In the genomic region with DNA sequence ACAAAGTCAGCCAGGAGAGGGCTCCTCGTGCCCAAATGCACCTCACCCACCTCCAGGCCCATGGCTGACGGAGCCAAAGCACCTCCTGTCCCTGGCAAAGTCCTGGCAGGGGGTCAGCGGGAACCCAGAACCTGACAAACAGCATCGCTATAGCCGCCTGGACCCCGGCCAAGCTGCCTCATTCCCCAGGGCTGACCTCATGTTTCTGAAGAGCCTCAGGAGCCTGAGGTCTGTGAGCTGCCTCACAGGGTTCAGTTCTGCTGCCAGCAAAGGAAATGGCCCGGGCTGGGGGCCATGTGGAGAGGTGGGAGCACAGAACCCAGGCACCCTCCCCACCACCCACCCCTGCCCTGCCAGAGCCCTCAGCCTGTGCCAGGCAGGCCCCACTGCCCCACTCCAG, we compare ENCODE assay signal across 12 cellular contexts. TPM values are rescaled to one million over a fixed set of nuclear protein-coding genes. Genes with fewer than 3 reads are reported as not detected.
A peak's percentile ranks its signal among the peaks of the same experiment; 100 is the strongest.
DNase-seq lines count a peak whose midpoint lies in the region; ATAC-seq and TF ChIP-seq lines count a peak whose summit lies in the region.
"Had no signal": no experiment of that assay in that cellular context is flagged by ENCODE, and none has a peak within 500 bp of the region (broad histone marks: within the 10 kb centered on the region; RNA-seq: fewer than 3 reads in every experiment).

No MANE protein-coding gene starts in this region.

- peaks cover 0 to 2% of the 10 kb centered on the region in 2 donors for H3K4me1 ChIP-seq in aorta (ENCODE audit: control insufficient read depth in 1 of 2, insufficient read depth in 2 of 2, low read length in 2 of 2)
- H3K4me1 ChIP-seq: parathyroid adenoma had no signal

- no peaks in the 10 kb centered on the region for H3K36me3 ChIP-seq in aorta (ENCODE audit: control insufficient read depth in 1 of 2, insufficient read depth in 2 of 2, low read length in 1 of 2)

- no peaks in the 10 kb centered on the region for H3K9me3 ChIP-seq in aorta (ENCODE audit: control insufficient read depth, low read length)

- DNase-seq in SHP77 (lab: John Stamatoyannopoulos, UW) = peak; percentile 19 to 20
- no peak for DNase-seq in SHP77 treated with DMSO at 0.1 percent for 48 hours (lab: John Stamatoyannopoulos, UW)
- DNase-seq in astrocyte of the spinal cord (ENCODE audit: low read depth, low spot score) = peak; percentile 81
- DNase-seq in kidney tubule cell (ENCODE audit: low spot score) = peak; percentile 92
- peak; percentile 91 to 96 for DNase-seq in aorta
- no peak for DNase-seq in HT-29 (ENCODE audit: low spot score)
- no peak for DNase-seq in activated T-cell treated with anti-CD3 and anti-CD28 coated beads, Interleukin-2, amount 50 U/mL, for 48 hours
- DNase-seq: effector memory CD4-positive, alpha-beta T cell; KBM-7 had no signal

- peak; percentile 42 for ATAC-seq in aorta (ENCODE audit: low FRiP score)
- ATAC-seq in HG03139 (IDR thresholded peaks at IDR 0.05; ENCODE audit: unreplicated experiment) = no peak
- ATAC-seq: activated CD4-positive, CD25-positive, alpha-beta regulatory T cell treated with anti-CD3 and anti-CD28 coated beads, Interleukin-2, amount 50 U/mL, for 24 hours had no signal

- peak overlapping the region; percentile 77 to 91 for H3K27ac ChIP-seq in aorta (ENCODE audit: low read depth in 1 of 2, low read length in 2 of 2)
- H3K27ac ChIP-seq: parathyroid adenoma had no signal

- intact Hi-C loops in aorta (cut with DNase I) = loop anchor here (5.0 to 10.0 kb wide), 3 partner anchors 68 to 271 kb away; partner anchors contain the start of gene CACUL1 (in 1 of the 2)

- H3K4me3 ChIP-seq in astrocyte of the spinal cord (ENCODE audit: low read depth, low read length) (no peak overlapping the region), aorta (ENCODE audit: low read length in 2 of 2) (no peak overlapping the region)

- WGBS in aorta, 2 donors = 3 to 6% methylated on average over 7 of the region's 7 CpGs

- H3K27me3 ChIP-seq in aorta (ENCODE audit: control insufficient read depth in 1 of 2, insufficient read depth in 2 of 2, low read length in 1 of 2) = no peaks in the 10 kb centered on the region

- in situ Hi-C loops in astrocyte of the spinal cord (cut with HindIII; ENCODE audit: low sequenced_read_pairs) = no loop called here

- TF ChIP-seq CTCF in astrocyte of the spinal cord (IDR thresholded peaks at IDR 0.05; ENCODE audit: low read depth, low read length) = no peak

RNA-seq across cellular contexts. Expression of gene NANOS1, which starts 4.2 kb away (rescaled TPM):
- 1 to 10 TPM; 1.4 to 1.9 TPM for total RNA-seq in aorta
- 1 to 10 TPM; 1.0 to 1.3 TPM for polyA plus RNA-seq in aorta
- 3.1 and 4.8 TPM in 2 replicates for total RNA-seq in HT-29 (2014; rRNA removed; shearing (Covaris generic))

RNA-seq across cellular contexts. Expression of gene EIF3A, which starts 55.3 kb away (rescaled TPM):
- 10 to 100 TPM; 86.7 to 95.1 TPM for total RNA-seq in aorta
- 10 to 100 TPM; 46.9 to 56.7 TPM for polyA plus RNA-seq in aorta
- 52.5 and 53.3 TPM in 2 replicates for total RNA-seq in HT-29 (2014; rRNA removed; shearing (Covaris generic))

Comparison
In these comparisons a context has a peak if more than half of its experiments do, and no peak if none do; other contexts are left out.
1. DNase-seq: peak in SHP77 (2 of 2), astrocyte of the spinal cord (single experiment), kidney tubule cell (single experiment) and aorta (2 of 2); none in SHP77 treated with DMSO at 0.1 percent for 48 hours (single experiment), HT-29 (single experiment) and activated T-cell treated with anti-CD3 and anti-CD28 coated beads, Interleukin-2, amount 50 U/mL, for 48 hours (0 of 2).